15 cellular contexts compared by ENCODE assay signal in genomic region chr2:105875241-105875640, GRCh38.
DNase-seq lines count a peak whose midpoint lies in the region; ATAC-seq lines count a peak whose summit lies in the region.
"Had no signal": no experiment of that assay in that cellular context is flagged by ENCODE, and none has a peak within 500 bp of the region (broad histone marks: within the 10 kb centered on the region; RNA-seq: fewer than 3 reads in every experiment).

No MANE protein-coding gene starts in this region.

- no peaks in the 10 kb centered on the region for H3K9me3 Mint-ChIP-seq in CD8-positive, alpha-beta memory T cell
- no peaks in the 10 kb centered on the region for H3K9me3 Mint-ChIP-seq in memory B cell
- H3K9me3 Mint-ChIP-seq: T-helper 2 cell treated with Interferon-gamma antibody and Interleukin-4, amounts not matched to agents 5 μg/mL and 100 μg/mL, for 36 hours had no signal

- H3K4me1 ChIP-seq in CD8-positive, alpha-beta memory T cell (ENCODE audit: insufficient read depth, low read length): peaks cover 96% of the 10 kb centered on the region
- peaks cover 19% of the 10 kb centered on the region for H3K4me1 ChIP-seq in SJCRH30

- DNase-seq in DMS53 (lab: John Stamatoyannopoulos, UW) (peak; percentile 31), DMS53 treated with DMSO at 0.1 percent for 48 hours (lab: John Stamatoyannopoulos, UW; ENCODE audit: unreplicated experiment) (no peak), SJCRH30 (peak; percentile 59 to 68), memory B cell (ENCODE audit: low spot score in 2 of 2) (no peak), NK-92 (lab: John Stamatoyannopoulos, UW; ENCODE audit: unreplicated experiment) (no peak), iPS-NIHi11 (ENCODE audit: low spot score) (no peak)
- DNase-seq in CD8-positive, alpha-beta memory T cell: no peak
- DNase-seq: 8988T, esophagus squamous epithelium, NCI-H446, Peyer's patch, substantia nigra had no signal

- peak overlapping the region; percentile 67 to 94 (median 79) for H3K27ac Mint-ChIP-seq in CD8-positive, alpha-beta memory T cell
- H3K27ac Mint-ChIP-seq in memory B cell: peak overlapping the region; percentile 63
- H3K27ac Mint-ChIP-seq: T-helper 2 cell treated with Interferon-gamma antibody and Interleukin-4, amounts not matched to agents 5 μg/mL and 100 μg/mL, for 36 hours had no signal

- CTCF ChIA-PET in CD8-positive, alpha-beta memory T cell (lab: Charles Lee): interaction anchor here (0.9 to 1.2 kb wide), 2 partner anchors 45 to 85 kb away, joined by 3 read pairs; no protein-coding TSS in a partner anchor

- peak overlapping the region in 5 of 7 donors; percentile 22 to 51 (median 23) for H3K4me3 Mint-ChIP-seq in CD8-positive, alpha-beta memory T cell
- no peak overlapping the region for H3K4me3 Mint-ChIP-seq in memory B cell
- H3K4me3 Mint-ChIP-seq: T-helper 2 cell treated with Interferon-gamma antibody and Interleukin-4, amounts not matched to agents 5 μg/mL and 100 μg/mL, for 36 hours had no signal

- H3K36me3 ChIP-seq in CD8-positive, alpha-beta memory T cell (ENCODE audit: insufficient read depth, low read length): peaks cover 6% of the 10 kb centered on the region
- peaks cover 4% of the 10 kb centered on the region; the same call in 1 of the 2 replicates for H3K36me3 ChIP-seq in SJCRH30
- H3K36me3 ChIP-seq: Peyer's patch had no signal

- H3K27ac ChIP-seq in CD8-positive, alpha-beta memory T cell (ENCODE audit: low read depth, low read length): no peak overlapping the region
- no peak overlapping the region for H3K27ac ChIP-seq in SJCRH30
- H3K27ac ChIP-seq: esophagus squamous epithelium, neutrophil, Peyer's patch had no signal

- H3K4me1 Mint-ChIP-seq in CD8-positive, alpha-beta memory T cell: peaks cover 85 to 100% (median 99%) of the 10 kb centered on the region in 3 donors
- H3K4me1 Mint-ChIP-seq in memory B cell: peaks cover 47% of the 10 kb centered on the region

- peaks cover 0 to 1% of the 10 kb centered on the region in 2 donors for H3K27me3 Mint-ChIP-seq in CD8-positive, alpha-beta memory T cell
- no peaks in the 10 kb centered on the region for H3K27me3 Mint-ChIP-seq in memory B cell

- no peaks in the 10 kb centered on the region for H3K9me3 ChIP-seq in CD8-positive, alpha-beta memory T cell (ENCODE audit: low read length)
- no peaks in the 10 kb centered on the region for H3K9me3 ChIP-seq in SJCRH30 (replicated peaks)
- H3K9me3 ChIP-seq: esophagus squamous epithelium, neutrophil, Peyer's patch had no signal

- peaks cover 0 to 58% (median 17%) of the 10 kb centered on the region in 3 donors for H3K36me3 Mint-ChIP-seq in CD8-positive, alpha-beta memory T cell
- H3K36me3 Mint-ChIP-seq in memory B cell: peaks cover 42% of the 10 kb centered on the region

- H3K4me3 ChIP-seq in CD8-positive, alpha-beta memory T cell (ENCODE audit: low read length): no peak overlapping the region
- H3K4me3 ChIP-seq in SJCRH30: no peak overlapping the region
- H3K4me3 ChIP-seq: esophagus squamous epithelium, Peyer's patch had no signal

- H3K27me3 ChIP-seq in CD8-positive, alpha-beta memory T cell (ENCODE audit: insufficient read depth, low read length, poor library complexity, severe bottlenecking): no peaks in the 10 kb centered on the region
- H3K27me3 ChIP-seq in SJCRH30: no peaks in the 10 kb centered on the region
- H3K27me3 ChIP-seq: esophagus squamous epithelium, neutrophil, Peyer's patch had no signal

- POLR2A ChIA-PET in CD8-positive, alpha-beta memory T cell (lab: Charles Lee): no interaction called here

- ATAC-seq in memory B cell (ENCODE audit: low read depth) (no peak), GM18517 (IDR thresholded peaks at IDR 0.05; ENCODE audit: unreplicated experiment) (no peak)

Comparison
In these comparisons a context has a peak if more than half of its experiments do, and no peak if none do; other contexts are left out.
1. DNase-seq: peak in DMS53 (single experiment) and SJCRH30 (2 of 2); none in DMS53 treated with DMSO at 0.1 percent for 48 hours (single experiment), CD8-positive, alpha-beta memory T cell (0 of 5), memory B cell (0 of 2), NK-92 (single experiment) and iPS-NIHi11 (single experiment).